Comparison of ENCODE assay signal across 22 cellular contexts in the genomic region with DNA sequence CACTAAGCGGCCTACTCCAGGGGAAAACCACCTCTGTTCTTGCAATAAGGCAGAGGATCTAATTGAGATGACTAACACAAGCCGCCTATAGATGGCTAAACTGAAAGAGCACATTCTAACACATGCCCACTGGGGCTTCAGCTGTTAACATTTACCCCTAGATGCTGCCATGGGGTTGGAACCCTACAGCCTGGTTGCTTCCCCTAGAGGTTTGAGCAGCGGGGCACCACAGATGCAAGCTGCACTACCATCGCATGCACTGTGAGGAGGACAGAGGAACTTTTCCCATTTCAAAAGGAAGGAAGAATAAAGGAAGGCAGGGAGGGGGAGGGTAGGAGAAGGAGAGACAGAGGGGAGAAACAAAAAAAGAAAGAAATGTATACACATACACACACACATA.
A peak's percentile ranks its signal among the peaks of the same experiment; 100 is the strongest.
DNase-seq lines count a peak whose midpoint lies in the region; ATAC-seq, FAIRE-seq and TF ChIP-seq lines count a peak whose summit lies in the region.
"Had no signal": no experiment of that assay in that cellular context is flagged by ENCODE, and none has a peak within 500 bp of the region (broad histone marks: within the 10 kb centered on the region; RNA-seq: fewer than 3 reads in every experiment).

No MANE protein-coding gene starts in this region.

- H3K4me2 ChIP-seq in GM23338 (no peak overlapping the region), H1 (ENCODE audit: insufficient read depth in 1 of 2, low read depth in 2 of 2, low read length in 2 of 2) (no peak overlapping the region), mesendoderm (ENCODE audit: low read length) (no peak overlapping the region)
- H3K4me2 ChIP-seq: BLaER1 had no signal

- H4K91ac ChIP-seq in H1 (replicated peaks; ENCODE audit: insufficient read length, low read length) = peak overlapping the region; percentile 15

- H3K4me3 ChIP-seq in GM23338 (no peak overlapping the region), H1 (ENCODE audit: extremely low read depth in 1 of 4, insufficient read depth in 2 of 4, low read depth in 3 of 4, low read length in 4 of 4) (no peak overlapping the region), mesendoderm (ENCODE audit: low read length) (no peak overlapping the region), upper lobe of left lung (no peak overlapping the region)
- H3K4me3 ChIP-seq: BLaER1, GM23248 had no signal

- no peak overlapping the region for H3K23ac ChIP-seq in H1 (ENCODE audit: insufficient read length)
- H3K23ac ChIP-seq in mesendoderm (ENCODE audit: low read length) = no peak overlapping the region

- no peak overlapping the region for H3K4me3 Mint-ChIP-seq in GM23338
- H3K4me3 Mint-ChIP-seq: B cell; CD4-positive, CD25-positive, alpha-beta regulatory T cell; CD8-positive, alpha-beta T cell had no signal

- H3K18ac ChIP-seq in H1 (ENCODE audit: extremely low read depth, low read length) (peak overlapping the region; percentile 52), mesendoderm (ENCODE audit: low read length) (no peak overlapping the region)

- H2BK120ac ChIP-seq in H1 (replicated peaks; ENCODE audit: low read depth, low read length) (peak overlapping the region; percentile 21), mesendoderm (ENCODE audit: low read depth, low read length) (no peak overlapping the region)

- no peak for FAIRE-seq in H1 (lab: Jason Lieb, UNC)
- FAIRE-seq: A204.1, G401.6, GM12892, GM19239, H54 had no signal

- 77% methylated on average over 4 of the region's 4 CpGs; no CpG with 5 or more reads in 1 of the 2 experiments for WGBS in H1 (ENCODE audit: extremely low coverage in 1 of 2, insufficient coverage in 1 of 2, insufficient read length in 1 of 2, insufficient replicate concordance in 2 of 2, low coverage in 1 of 2, low lambda C conversion rate in 2 of 2, missing lambda C conversion rate in 1 of 2), 2 experiments
- no CpG with 5 or more reads among the region's 4 CpGs for WGBS in mesendoderm (ENCODE audit: extremely low coverage, insufficient coverage, low lambda C conversion rate)
- 82 to 86% methylated on average over 4 of the region's 4 CpGs for WGBS in upper lobe of left lung, 2 donors

- no peaks in the 10 kb centered on the region for H3K79me1 ChIP-seq in H1 (ENCODE audit: low read depth, low read length)
- H3K79me1 ChIP-seq in mesendoderm (ENCODE audit: low read length) = no peaks in the 10 kb centered on the region

- TF ChIP-seq CTCF in GM23338 (conservative IDR thresholded peaks at IDR 0.05; ENCODE audit: low read depth in 2 of 2) (no peak), H1 (IDR thresholded peaks at IDR 0.05; ENCODE audit: control extremely low read depth in 1 of 3, insufficient read depth in 1 of 3, low read depth in 1 of 3, low read length in 3 of 3) (0 out of 4 replicates have a peak, but pooled peaks of 1 of the 3 experiments have one; percentile 12), upper lobe of left lung (IDR thresholded peaks at IDR 0.05) (no peak), omental fat pad (IDR thresholded peaks at IDR 0.05) (no peak)

- H2BK5ac ChIP-seq in H1 (ENCODE audit: low read depth, low read length) = no peak overlapping the region
- H2BK5ac ChIP-seq in mesendoderm (ENCODE audit: low read length) = no peak overlapping the region

- CTCF ChIA-PET in H1 (lab: Charles Lee; ENCODE audit: partially characterized antibody) = interaction anchor here (1.1 kb wide), 1 partner anchor 9 kb away, joined by 4 read pairs; no protein-coding TSS in a partner anchor

- no peaks in the 10 kb centered on the region for H3K9me3 Mint-ChIP-seq in GM23338

- peak overlapping the region; percentile 63 for H2AFZ ChIP-seq in GM23338
- no peak overlapping the region; the same call in 1 of the 2 replicates for H2AFZ ChIP-seq in H1 (ENCODE audit: low read length)
- H2AFZ ChIP-seq: GM23248 had no signal

- peaks cover 2% of the 10 kb centered on the region for H3K27me3 Mint-ChIP-seq in GM23338 (ENCODE audit: insufficient read depth, low read depth, poor library complexity)
- H3K27me3 Mint-ChIP-seq: B cell; CD4-positive, CD25-positive, alpha-beta regulatory T cell had no signal

- no peak overlapping the region for H2AK5ac ChIP-seq in H1 (ENCODE audit: low read depth, low read length)
- H2AK5ac ChIP-seq in mesendoderm (ENCODE audit: low read length) = no peak overlapping the region

- no peaks in the 10 kb centered on the region for H3K79me2 ChIP-seq in GM23338 (replicated peaks; ENCODE audit: insufficient read depth)
- no peaks in the 10 kb centered on the region for H3K79me2 ChIP-seq in H1 (ENCODE audit: control insufficient read depth in 1 of 2, insufficient read depth in 2 of 2, low read length in 2 of 2)
- H3K79me2 ChIP-seq in mesendoderm (ENCODE audit: control insufficient read depth, insufficient read depth, low read length) = no peaks in the 10 kb centered on the region

- H3K27ac Mint-ChIP-seq in GM23338 = no peak overlapping the region
- H3K27ac Mint-ChIP-seq: B cell; CD4-positive, CD25-positive, alpha-beta regulatory T cell; CD8-positive, alpha-beta T cell had no signal

- ATAC-seq in GM23338 (peak; percentile 57), HG03521 (IDR thresholded peaks at IDR 0.05; ENCODE audit: unreplicated experiment) (no peak), upper lobe of left lung (ENCODE audit: low FRiP score in 2 of 2) (no peak), omental fat pad (ENCODE audit: low FRiP score) (no peak)
- ATAC-seq: CD8-positive, alpha-beta T cell had no signal

- no peaks in the 10 kb centered on the region for H3K27me3 ChIP-seq in GM23338 (ENCODE audit: insufficient read depth)
- H3K27me3 ChIP-seq in H1 (replicated peaks in 1 of 4; ENCODE audit: control insufficient read depth in 3 of 4, extremely low read depth in 1 of 4, insufficient read depth in 3 of 4, low read length in 3 of 4) = no peaks in the 10 kb centered on the region
- H3K27me3 ChIP-seq in mesendoderm (ENCODE audit: insufficient read depth, low read length, poor library complexity) = no peaks in the 10 kb centered on the region
- H3K27me3 ChIP-seq in upper lobe of left lung = no peaks in the 10 kb centered on the region
- H3K27me3 ChIP-seq: BLaER1 had no signal

- no peak overlapping the region for H3K56ac ChIP-seq in H1 (replicated peaks; ENCODE audit: insufficient read length, low read depth, low read length)
- H3K56ac ChIP-seq in mesendoderm (ENCODE audit: low read length) = no peak overlapping the region

- no peaks in the 10 kb centered on the region; the same call in 1 of the 2 replicates for H3K9me2 ChIP-seq in GM23338 (ENCODE audit: insufficient read depth)

- DNase-seq in GM23338 (ENCODE audit: low spot score) (peak; percentile 10), H1 (ENCODE audit: low read depth in 1 of 2, low spot score in 2 of 2) (no peak), mesendoderm (peak; percentile 2), upper lobe of left lung (no peak), omental fat pad (ENCODE audit: low spot score) (no peak)
- DNase-seq: Caco-2; CD4-positive, CD25-positive, alpha-beta regulatory T cell; CD8-positive, alpha-beta T cell; DMS153; DND-41; GM23248; HCEC 1CT had no signal

- H4K8ac ChIP-seq in H1 (ENCODE audit: extremely low read depth, insufficient read depth, low read length) (no peak overlapping the region), mesendoderm (ENCODE audit: low read depth, low read length) (no peak overlapping the region)

- TF ChIP-seq RAD21 in H1 (IDR thresholded peaks at IDR 0.05 in 1 of 2, conservative IDR thresholded peaks at IDR 0.05 in 1 of 2; ENCODE audit: low read depth in 2 of 2, low read length in 2 of 2) = no peak; a peak in 1 of 4 replicates

- TF ChIP-seq POLR2A in H1 (IDR thresholded peaks at IDR 0.05; ENCODE audit: control extremely low read depth in 1 of 2, low read depth in 2 of 2, low read length in 2 of 2) = no peak
- TF ChIP-seq POLR2A in upper lobe of left lung (IDR thresholded peaks at IDR 0.05) = no peak

- H4K5ac ChIP-seq in H1 (ENCODE audit: insufficient read length, low read depth, low read length) (no peak overlapping the region), mesendoderm (ENCODE audit: low read length) (no peak overlapping the region)

- H3K4me1 Mint-ChIP-seq in GM23338 = peaks cover 8% of the 10 kb centered on the region
- H3K4me1 Mint-ChIP-seq: B cell; CD4-positive, CD25-positive, alpha-beta regulatory T cell had no signal

- no peak overlapping the region for H3K14ac ChIP-seq in H1 (ENCODE audit: insufficient read length)

- no peaks in the 10 kb centered on the region for H3K23me2 ChIP-seq in H1 (ENCODE audit: low read depth, low read length)

- no peaks in the 10 kb centered on the region for H3F3A ChIP-seq in GM23338 (replicated peaks; ENCODE audit: low read depth)

- H4K20me1 ChIP-seq in GM23338 (replicated peaks; ENCODE audit: insufficient read depth) (no peaks in the 10 kb centered on the region), H1 (replicated peaks in 1 of 2; ENCODE audit: control insufficient read depth in 1 of 2, insufficient read depth in 2 of 2, low read length in 2 of 2) (no peaks in the 10 kb centered on the region)
- H4K20me1 ChIP-seq: BLaER1 had no signal

- H3K27ac ChIP-seq in GM23338 (ENCODE audit: low read depth) = no peak overlapping the region
- H3K27ac ChIP-seq in H1 (ENCODE audit: low read depth, low read length) = no peak overlapping the region
- no peak overlapping the region for H3K27ac ChIP-seq in mesendoderm (ENCODE audit: low read depth, low read length)
- no peak overlapping the region for H3K27ac ChIP-seq in upper lobe of left lung
- H3K27ac ChIP-seq: 22Rv1, BLaER1, C4-2B, GM23248 had no signal

- H3K9me3 ChIP-seq in H1 (ENCODE audit: insufficient read depth in 2 of 2, low read depth in 1 of 2, low read length in 1 of 2) (no peaks in the 10 kb centered on the region), upper lobe of left lung (no peaks in the 10 kb centered on the region)
- H3K9me3 ChIP-seq: BLaER1, Caco-2 had no signal

- TF ChIP-seq EP300 in H1 (IDR thresholded peaks at IDR 0.05; ENCODE audit: borderline replicate concordance in 1 of 2, low read depth in 2 of 2, low read length in 2 of 2) = no peak
- no peak for TF ChIP-seq EP300 in upper lobe of left lung (IDR thresholded peaks at IDR 0.05)

- H3K9ac ChIP-seq in H1 (replicated peaks in 1 of 4; ENCODE audit: extremely low read depth in 1 of 4, low read depth in 3 of 4, low read length in 3 of 4) (no peak overlapping the region), mesendoderm (ENCODE audit: low read length) (no peak overlapping the region)
- H3K9ac ChIP-seq: BLaER1, GM23248 had no signal

- no peak overlapping the region; the same call in 1 of the 2 replicates for H2BK15ac ChIP-seq in H1 (ENCODE audit: low read length)
- H2BK15ac ChIP-seq in mesendoderm (replicated peaks; ENCODE audit: low read depth) = no peak overlapping the region

- H3K36me3 ChIP-seq in GM23338 (ENCODE audit: insufficient read depth) (no peaks in the 10 kb centered on the region), H1 (ENCODE audit: control insufficient read depth in 2 of 4, insufficient read depth in 4 of 4, low read length in 3 of 4) (no peaks in the 10 kb centered on the region), mesendoderm (ENCODE audit: control insufficient read depth, insufficient read depth, low read length) (no peaks in the 10 kb centered on the region), upper lobe of left lung (no peaks in the 10 kb centered on the region)
- H3K36me3 ChIP-seq: BLaER1 had no signal

- H3K4ac ChIP-seq in H1 (replicated peaks; ENCODE audit: insufficient read length, low read depth, low read length) (no peak overlapping the region), mesendoderm (ENCODE audit: low read depth, low read length) (no peak overlapping the region)

- POLR2A ChIA-PET in H1 (lab: Charles Lee; ENCODE audit: partially characterized antibody) = no interaction called here

- H2BK20ac ChIP-seq in H1 (ENCODE audit: low read length) = no peak overlapping the region

- H2BK12ac ChIP-seq in H1 (ENCODE audit: low read depth, low read length) = peak overlapping the region; percentile 87; the same call in 1 of the 2 replicates

- no peaks in the 10 kb centered on the region for H3K36me3 Mint-ChIP-seq in GM23338 (ENCODE audit: low read depth)
- H3K36me3 Mint-ChIP-seq: CD4-positive, CD25-positive, alpha-beta regulatory T cell; CD8-positive, alpha-beta T cell had no signal

- H3K4me1 ChIP-seq in GM23338 (ENCODE audit: insufficient read depth) (peaks cover 9% of the 10 kb centered on the region), H1 (replicated peaks in 1 of 4; ENCODE audit: control insufficient read depth in 3 of 4, insufficient read depth in 4 of 4, low read length in 3 of 4) (peaks cover 0 to 5% (median 4%) of the 10 kb centered on the region in 4 experiments; a peak in 3 of 7 replicates), mesendoderm (ENCODE audit: control insufficient read depth, low read depth, low read length) (no peaks in the 10 kb centered on the region), upper lobe of left lung (no peaks in the 10 kb centered on the region)
- H3K4me1 ChIP-seq: BLaER1, Caco-2 had no signal

Comparison
In these comparisons a context has a peak if more than half of its experiments do, and no peak if none do; other contexts are left out.
1. DNase-seq: peak in GM23338 (single experiment) and mesendoderm (single experiment); none in H1 (0 of 2), upper lobe of left lung (0 of 2) and omental fat pad (single experiment).